1 cellular context compared by ENCODE assay signal in the genomic region with DNA sequence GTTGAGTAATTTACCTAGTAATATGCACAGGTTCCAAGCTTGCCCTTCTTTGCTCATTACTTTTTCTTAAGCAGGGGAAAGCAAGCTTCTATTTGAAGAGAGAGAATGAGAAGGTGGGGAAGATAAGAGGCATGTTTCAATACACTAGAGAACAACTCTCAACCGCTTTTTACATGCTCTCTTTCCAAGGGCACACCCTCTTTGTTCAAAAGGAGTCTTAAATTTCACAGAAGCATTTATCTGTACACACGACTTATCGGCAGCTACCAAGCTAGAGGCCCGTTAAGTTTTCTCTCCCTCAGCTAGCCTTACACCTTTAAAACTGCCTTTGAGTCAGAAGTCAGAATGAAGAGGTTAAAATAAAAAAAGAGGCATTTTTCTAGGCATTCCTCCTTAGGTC.
TF ChIP-seq lines count a peak whose summit lies in the region.

No MANE protein-coding gene starts in this region.

TF ChIP-seq in HEK293T, 16 proteins besides CTCF, POLR2A, EP300 and RAD21:
- no peak for TF ChIP-seq HDGF (IDR thresholded peaks at IDR 0.05; ENCODE audit: borderline replicate concordance)
